18 cellular contexts compared by ENCODE assay signal in the genomic region with DNA sequence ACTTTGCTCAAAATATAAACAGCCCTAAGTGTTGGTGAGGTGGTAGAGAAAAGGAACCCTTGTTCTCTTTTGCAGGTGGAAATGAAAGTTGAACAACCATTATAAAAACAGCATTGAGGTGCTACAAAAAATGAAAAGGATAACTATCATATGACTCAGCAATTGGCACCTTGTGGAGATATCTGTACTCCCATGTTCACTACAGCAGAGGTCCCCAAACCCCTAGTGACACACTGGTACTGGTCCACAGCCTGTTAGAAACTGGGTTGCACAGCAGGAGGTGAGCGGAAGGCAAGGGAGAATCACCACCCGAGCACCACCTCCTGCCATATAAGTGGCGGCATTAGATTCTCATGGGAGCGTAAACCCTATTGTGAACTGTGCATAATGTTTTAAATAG.
"Had no signal": no experiment of that assay in that cellular context is flagged by ENCODE, and none has a peak within 500 bp of the region (broad histone marks: within the 10 kb centered on the region; RNA-seq: fewer than 3 reads in every experiment).

No MANE protein-coding gene starts in this region.

- H3K27me3 ChIP-seq: right atrium auricular region, suprapubic skin, transverse colon had no signal

- ATAC-seq: effector memory CD8-positive, alpha-beta T cell; mucosa of descending colon; stimulated activated naive CD8-positive, alpha-beta T cell treated with anti-CD3 and anti-CD28 coated beads, Interleukin-15, amount 100 ng/mL, for 72 hours had no signal

- H3K4me3 ChIP-seq: left ventricle myocardium inferior, mucosa of descending colon, prostate gland, right atrium auricular region, suprapubic skin, transverse colon had no signal

- H3K27ac ChIP-seq: left ventricle myocardium inferior, prostate gland, right atrium auricular region, suprapubic skin, transverse colon, WERI-Rb-1 had no signal

- H3K36me3 ChIP-seq: left ventricle myocardium inferior, prostate gland, right atrium auricular region, suprapubic skin, transverse colon, WERI-Rb-1 had no signal

- H3K9me3 ChIP-seq: left ventricle myocardium inferior, mucosa of descending colon, prostate gland, right atrium auricular region, suprapubic skin, transverse colon had no signal

- DNase-seq: activated CD4-positive, alpha-beta memory T cell treated with anti-CD3 and anti-CD28 coated beads for 36 hours; activated gamma-delta T cell treated with Interleukin-2 at 50 U/mL for 16 hours; activated T-cell treated with anti-CD3 and anti-CD28 coated beads for 4 hours; effector memory CD8-positive, alpha-beta T cell; foreskin melanocyte; head of caudate nucleus; kidney; left ventricle myocardium inferior; mucosa of descending colon; naive B cell; stimulated activated CD4-positive, alpha-beta T cell treated with anti-CD3 and anti-CD28 coated beads, Interleukin-15, amount 100 ng/mL, for 24 hours; stimulated activated CD4-positive, alpha-beta T cell treated with anti-CD3 and anti-CD28 coated beads, Interleukin-2, amount 100 ng/mL, for 48 hours; stimulated activated naive CD8-positive, alpha-beta T cell treated with anti-CD3 and anti-CD28 coated beads, Interleukin-15, amount 100 ng/mL, for 72 hours; transverse colon; WERI-Rb-1 had no signal

- FAIRE-seq: kidney had no signal

- H3K4me1 ChIP-seq: prostate gland, right atrium auricular region, suprapubic skin, transverse colon had no signal
